Comparison of ENCODE assay signal across 12 cellular contexts in the genomic region with DNA sequence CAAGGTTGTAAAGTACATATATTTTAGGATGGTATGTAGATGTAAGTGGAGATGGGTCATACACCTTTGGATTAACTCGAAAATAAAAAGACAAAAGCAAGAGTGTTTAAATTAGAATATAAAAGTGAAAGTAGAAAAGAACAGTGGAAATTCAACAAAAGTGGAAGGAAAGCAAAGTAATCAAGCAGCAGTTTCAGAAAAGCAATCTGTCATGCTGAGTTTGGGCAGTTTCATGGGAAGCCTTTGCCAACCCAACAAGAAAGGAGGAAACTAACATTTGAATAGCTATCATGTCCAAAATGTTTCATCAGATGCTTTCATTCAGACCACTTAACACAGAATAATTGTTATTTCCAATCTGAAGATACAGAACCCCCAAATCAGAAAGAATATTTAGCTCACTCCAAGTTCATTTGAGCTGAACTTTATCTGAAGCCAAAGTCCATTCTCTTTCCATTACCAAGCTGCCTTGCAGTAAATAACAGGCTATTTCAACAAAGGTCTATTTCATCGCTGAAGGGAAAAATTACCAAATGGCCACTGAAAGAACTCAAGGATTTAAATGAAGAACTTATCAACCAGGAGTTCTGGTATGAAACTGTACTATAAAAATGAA. TPM values are rescaled to one million over a fixed set of nuclear protein-coding genes. Genes with fewer than 3 reads are reported as not detected.
DNase-seq lines count a peak whose midpoint lies in the region; ATAC-seq and TF ChIP-seq lines count a peak whose summit lies in the region.
"Had no signal": no experiment of that assay in that cellular context is flagged by ENCODE, and none has a peak within 500 bp of the region (broad histone marks: within the 10 kb centered on the region; RNA-seq: fewer than 3 reads in every experiment).

No MANE protein-coding gene starts in this region.

- ATAC-seq in activated T-cell treated with anti-CD3 and anti-CD28 coated beads, Interleukin-2, amount 50 U/mL, for 72 hours (replicated peaks in 1 of 2): no peak

- H3K27ac ChIP-seq in fibroblast of lung (ENCODE audit: insufficient read depth, low read length) (no peak overlapping the region), thymus (ENCODE audit: low read depth) (peak overlapping the region; percentile 84), right atrium auricular region (no peak overlapping the region)
- H3K27ac ChIP-seq: neutrophil had no signal

- no peaks in the 10 kb centered on the region for H3K27me3 ChIP-seq in fibroblast of lung (ENCODE audit: control insufficient read depth, insufficient read depth, low read length)
- no peaks in the 10 kb centered on the region for H3K27me3 ChIP-seq in thymus (ENCODE audit: control insufficient read depth, insufficient read depth)
- H3K27me3 ChIP-seq in right atrium auricular region: no peaks in the 10 kb centered on the region

- no peaks in the 10 kb centered on the region for H3K9me3 Mint-ChIP-seq in activated T-cell treated with anti-CD3 and anti-CD28 coated beads, Interleukin-2, amount 50 U/mL, for 72 hours
- H3K9me3 Mint-ChIP-seq: endodermal cell had no signal

- H3K4me1 Mint-ChIP-seq in activated T-cell treated with anti-CD3 and anti-CD28 coated beads, Interleukin-2, amount 50 U/mL, for 72 hours (ENCODE audit: low read depth): peaks cover 60% of the 10 kb centered on the region

- H3K27ac Mint-ChIP-seq in activated T-cell treated with anti-CD3 and anti-CD28 coated beads, Interleukin-2, amount 50 U/mL, for 72 hours: peak overlapping the region; percentile 99
- H3K27ac Mint-ChIP-seq: endodermal cell had no signal

- TF ChIP-seq CTCF in fibroblast of lung (conservative IDR thresholded peaks at IDR 0.05 in 1 of 2, IDR thresholded peaks at IDR 0.05 in 1 of 2; ENCODE audit: low read depth in 1 of 2, low read length in 2 of 2): no peak
- TF ChIP-seq CTCF in right atrium auricular region (IDR thresholded peaks at IDR 0.05): no peak

- H3K27me3 Mint-ChIP-seq in activated T-cell treated with anti-CD3 and anti-CD28 coated beads, Interleukin-2, amount 50 U/mL, for 72 hours (ENCODE audit: low read depth): no peaks in the 10 kb centered on the region

- peaks cover 4 to 6% of the 10 kb centered on the region in 2 donors for H3K36me3 Mint-ChIP-seq in activated T-cell treated with anti-CD3 and anti-CD28 coated beads, Interleukin-2, amount 50 U/mL, for 72 hours (ENCODE audit: insufficient read depth in 2 of 2)

- H3K4me3 Mint-ChIP-seq in activated T-cell treated with anti-CD3 and anti-CD28 coated beads, Interleukin-2, amount 50 U/mL, for 72 hours: peak overlapping the region; percentile 71 to 89
- H3K4me3 Mint-ChIP-seq: endodermal cell had no signal

- H3K4me1 ChIP-seq in fibroblast of lung (ENCODE audit: control insufficient read depth, extremely low read depth, insufficient read depth, low read length): peaks cover 7% of the 10 kb centered on the region
- peaks cover 17% of the 10 kb centered on the region for H3K4me1 ChIP-seq in thymus (ENCODE audit: control insufficient read depth, insufficient read depth, low read length)
- H3K4me1 ChIP-seq in right atrium auricular region: peaks cover 0 to 15% of the 10 kb centered on the region in 2 donors

- H3K4me3 ChIP-seq in fibroblast of lung (replicated peaks in 1 of 4; ENCODE audit: control extremely low read depth in 1 of 4, insufficient read depth in 1 of 4, low read depth in 3 of 4, low read length in 4 of 4) (no peak overlapping the region), thymus (ENCODE audit: low read length) (no peak overlapping the region), right atrium auricular region (no peak overlapping the region)

- H3K9ac ChIP-seq in fibroblast of lung (ENCODE audit: insufficient read depth, low read length): no peak overlapping the region

- peaks cover 19% of the 10 kb centered on the region for H3K79me2 ChIP-seq in fibroblast of lung (ENCODE audit: control insufficient read depth, insufficient read depth, low read length)

- peak overlapping the region; percentile 40 for H3K4me2 ChIP-seq in fibroblast of lung (ENCODE audit: extremely low read depth, insufficient read depth, low read length)

- H3K9me3 ChIP-seq in fibroblast of lung (ENCODE audit: control insufficient read depth, insufficient read depth, low read depth, low read length) (no peaks in the 10 kb centered on the region), thymus (ENCODE audit: control insufficient read depth) (no peaks in the 10 kb centered on the region), right atrium auricular region (no peaks in the 10 kb centered on the region)
- H3K9me3 ChIP-seq: neutrophil had no signal

- WGBS in thymus: 57% methylated on average over 2 of the region's 2 CpGs

- H4K20me1 ChIP-seq in fibroblast of lung (ENCODE audit: control insufficient read depth, extremely low read depth, insufficient read depth, low read length): no peaks in the 10 kb centered on the region

- H3K36me3 ChIP-seq in fibroblast of lung (ENCODE audit: control insufficient read depth, insufficient read depth, low read length) (no peaks in the 10 kb centered on the region), thymus (ENCODE audit: control insufficient read depth, insufficient read depth) (peaks cover 8% of the 10 kb centered on the region), right atrium auricular region (peaks cover 3% of the 10 kb centered on the region)
- H3K36me3 ChIP-seq: neutrophil had no signal

- DNase-seq in activated T-cell treated with anti-CD3 and anti-CD28 coated beads, Interleukin-2, amount 50 U/mL, for 72 hours: no peak
- DNase-seq in activated T-cell treated with anti-CD3 and anti-CD28 coated beads for 4 hours: no peak
- peak; percentile 62 for DNase-seq in OCI-M1 (lab: John Stamatoyannopoulos, UW)
- no peak for DNase-seq in fibroblast of lung (ENCODE audit: low read depth in 2 of 2)
- DNase-seq in right atrium auricular region (ENCODE audit: low spot score): no peak
- no peak for DNase-seq in SHP77 treated with DMSO at 0.1 percent for 48 hours (lab: John Stamatoyannopoulos, UW)
- no peak for DNase-seq in NCI-H526 (lab: John Stamatoyannopoulos, UW)
- DNase-seq: endodermal cell; stimulated activated CD4-positive, alpha-beta T cell treated with anti-CD3 and anti-CD28 coated beads, Interleukin-15, amount 100 ng/mL, for 24 hours had no signal

- peak overlapping the region; percentile 58 for H2AFZ ChIP-seq in fibroblast of lung (ENCODE audit: low read length)

RNA-seq across cellular contexts. Expression of a gene that starts 1.8 kb away (rescaled TPM):
- total RNA-seq in activated T-cell treated with anti-CD3 and anti-CD28 coated beads, Interleukin-2, amount 50 U/mL, for 72 hours: 10 to 100 TPM; 52.7 to 70.0 TPM
- total RNA-seq in fibroblast of lung (15.5 and 16.2 TPM in 2 replicates), right atrium auricular region (10 to 100 TPM; 18.8 TPM)
- polyA plus RNA-seq in fibroblast of lung (33.8 and 41.5 TPM in 2 replicates), thymus (33.4 TPM)
- polyA plus RNA-seq in fibroblast of lung (2012): 20.7 and 31.7 TPM in 2 replicates
- polyA minus RNA-seq in fibroblast of lung (ENCODE audit: low replicate concordance): 2.2 and 20.6 TPM in 2 replicates

RNA-seq across cellular contexts. Expression of a gene that starts 24.4 kb away (rescaled TPM):
- total RNA-seq in activated T-cell treated with anti-CD3 and anti-CD28 coated beads, Interleukin-2, amount 50 U/mL, for 72 hours: 10 to 100 TPM; 69.0 to 74.8 TPM
- 1.3 and 12.6 TPM in 2 replicates for total RNA-seq in fibroblast of lung
- polyA plus RNA-seq in fibroblast of lung: 14.9 and 45.0 TPM in 2 replicates
- 9.6 and 33.0 TPM in 2 replicates for polyA plus RNA-seq in fibroblast of lung (2012)
- 0.39 and 8.5 TPM in 2 replicates for polyA minus RNA-seq in fibroblast of lung (ENCODE audit: low replicate concordance)
- polyA plus RNA-seq in thymus: 8.8 TPM
- total RNA-seq in right atrium auricular region: 1 to 10 TPM in 1 of 2 donors, under 1 TPM in 1; 0.51 to 1.3 TPM

RNA-seq across cellular contexts. Expression of a gene that starts 34.4 kb away (rescaled TPM):
- total RNA-seq in activated T-cell treated with anti-CD3 and anti-CD28 coated beads, Interleukin-2, amount 50 U/mL, for 72 hours: not detected
- total RNA-seq in fibroblast of lung (0.26 and 0.83 TPM in 2 replicates), right atrium auricular region (not detected)
- polyA plus RNA-seq in fibroblast of lung (1.8 and 2.5 TPM in 2 replicates), thymus (0.43 TPM)
- polyA plus RNA-seq in fibroblast of lung (2012): 0.83 and 0.94 TPM in 2 replicates
- polyA minus RNA-seq in fibroblast of lung (ENCODE audit: low replicate concordance): 1.7 TPM in 1 of 2 replicates, not detected in the other
- total RNA-seq: endodermal cell, G401 had no signal
